ENCODE assay signal across 22 cellular contexts in genomic region chr19:44698492-44699201, GRCh38. TPM values are rescaled to one million over a fixed set of nuclear protein-coding genes. Genes with fewer than 3 reads are reported as not detected.
DNase-seq lines count a peak whose midpoint lies in the region; ATAC-seq, FAIRE-seq and TF ChIP-seq lines count a peak whose summit lies in the region.
"Had no signal": no experiment of that assay in that cellular context is flagged by ENCODE, and none has a peak within 500 bp of the region (broad histone marks: within the 10 kb centered on the region; RNA-seq: fewer than 3 reads in every experiment).

TSS of gene CEACAM16 (plus strand) at chr19:44699151. CDS start at chr19:44701457, 2,306 bp downstream.

- H3K23ac ChIP-seq in mesenchymal stem cell (ENCODE audit: low read length in 2 of 2) = no peak within 1 kb of the TSS

- no peak for FAIRE-seq in HepG2 (lab: Jason Lieb, UNC)
- FAIRE-seq: A204.1, HTR-8/SVneo had no signal

- TF ChIP-seq POLR2A in HepG2 (IDR thresholded peaks at IDR 0.05; ENCODE audit: insufficient read depth in 1 of 2, low read depth in 2 of 2, low read length in 2 of 2) = no peak
- no peak for TF ChIP-seq POLR2A in right lobe of liver (IDR thresholded peaks at IDR 0.05)
- TF ChIP-seq POLR2A in transverse colon (IDR thresholded peaks at IDR 0.05) = no peak

- no peak within 1 kb of the TSS for H2BK120ac ChIP-seq in mesenchymal stem cell (ENCODE audit: low read depth, low read length)

- peak within 1 kb of the TSS; percentile 19 for H3K27ac Mint-ChIP-seq in T-helper 17 cell
- no peak within 1 kb of the TSS for H3K27ac Mint-ChIP-seq in activated CD4-positive, alpha-beta memory T cell treated with anti-CD3 and anti-CD28 coated beads, Interleukin-2, amount 10 ng/mL, durations not matched to agents 7 days and 5 days
- H3K27ac Mint-ChIP-seq in CD4-positive, alpha-beta T cell = no peak within 1 kb of the TSS

- no peak for TF ChIP-seq RAD21 in HepG2 (CRISPR knock-in tag; IDR thresholded peaks at IDR 0.05)

- no peaks in the 10 kb centered on the region for H3K9me3 Mint-ChIP-seq in activated CD4-positive, alpha-beta memory T cell treated with anti-CD3 and anti-CD28 coated beads, Interleukin-2, amount 10 ng/mL, durations not matched to agents 7 days and 5 days
- no peaks in the 10 kb centered on the region for H3K9me3 Mint-ChIP-seq in CD4-positive, alpha-beta T cell
- H3K9me3 Mint-ChIP-seq: CD14-positive monocyte, H9 had no signal

- H3K4me3 Mint-ChIP-seq in T-helper 17 cell = no peak within 1 kb of the TSS
- no peak within 1 kb of the TSS for H3K4me3 Mint-ChIP-seq in activated CD4-positive, alpha-beta memory T cell treated with anti-CD3 and anti-CD28 coated beads, Interleukin-2, amount 10 ng/mL, durations not matched to agents 7 days and 5 days
- no peak within 1 kb of the TSS for H3K4me3 Mint-ChIP-seq in CD4-positive, alpha-beta T cell
- H3K4me3 Mint-ChIP-seq: H9 had no signal

- no peaks in the 10 kb centered on the region for H3K36me3 ChIP-seq in HepG2 (replicated peaks in 1 of 2; ENCODE audit: control insufficient read depth in 1 of 2, insufficient read depth in 2 of 2, low read length in 2 of 2)
- H3K36me3 ChIP-seq in right lobe of liver = no peaks in the 10 kb centered on the region
- no peaks in the 10 kb centered on the region for H3K36me3 ChIP-seq in mesenchymal stem cell (ENCODE audit: control insufficient read depth in 1 of 2, insufficient read depth in 2 of 2, low read depth in 1 of 2, low read length in 2 of 2)
- no peaks in the 10 kb centered on the region for H3K36me3 ChIP-seq in transverse colon
- H3K36me3 ChIP-seq: SJSA1 had no signal

- H2BK5ac ChIP-seq in mesenchymal stem cell (ENCODE audit: low read depth, low read length, poor library complexity, severe bottlenecking) = peak within 1 kb of the TSS; percentile 79

- H2AK5ac ChIP-seq in mesenchymal stem cell (ENCODE audit: low read length, severe bottlenecking) = no peak within 1 kb of the TSS

- no peak for DNase-seq in HepG2 (ENCODE audit: low spot score)
- no peak for DNase-seq in right lobe of liver
- no peak for DNase-seq in T-helper 17 cell
- no peak for DNase-seq in mesenchymal stem cell
- peak; percentile 53 for DNase-seq in transverse colon
- DNase-seq in iPS-NIHi11 (ENCODE audit: low spot score) = no peak
- no peak for DNase-seq in activated CD4-positive, alpha-beta memory T cell treated with anti-CD3 and anti-CD28 coated beads, Interleukin-2, amount 10 ng/mL, durations not matched to agents 7 days and 5 days
- DNase-seq in CD4-positive, alpha-beta T cell = no peak
- DNase-seq: Calu3, DMS79 treated with DMSO at 0.1 percent for 48 hours, H9, NCI-H1417, NCI-H2081, NCI-H510A, NCI-H82, PC-9 had no signal

- H3K79me1 ChIP-seq in mesenchymal stem cell (replicated peaks; ENCODE audit: low read length, poor library complexity, severe bottlenecking) = no peaks in the 10 kb centered on the region

- no peak for TF ChIP-seq EP300 in HepG2 (IDR thresholded peaks at IDR 0.05; ENCODE audit: low read depth in 2 of 2, low read length in 2 of 2)
- no peak for TF ChIP-seq EP300 in HepG2 (CRISPR knock-in tag; IDR thresholded peaks at IDR 0.05; ENCODE audit: borderline replicate concordance)
- no peak for TF ChIP-seq EP300 in transverse colon (IDR thresholded peaks at IDR 0.05; ENCODE audit: low read depth)

- no peaks in the 10 kb centered on the region for H3K79me2 ChIP-seq in HepG2 (ENCODE audit: insufficient read depth, low read length)

- POLR2A ChIA-PET in HepG2 (lab: Yijun Ruan, JAX) = no interaction called here
- POLR2A ChIA-PET in activated CD4-positive, alpha-beta memory T cell treated with anti-CD3 and anti-CD28 coated beads, Interleukin-2, amount 10 ng/mL, durations not matched to agents 7 days and 5 days (lab: Charles Lee) = no interaction called here
- POLR2A ChIA-PET in CD4-positive, alpha-beta T cell (lab: Charles Lee) = no interaction called here

- peaks cover 4% of the 10 kb centered on the region for H3K36me3 Mint-ChIP-seq in T-helper 17 cell (ENCODE audit: low read depth)
- no peaks in the 10 kb centered on the region for H3K36me3 Mint-ChIP-seq in activated CD4-positive, alpha-beta memory T cell treated with anti-CD3 and anti-CD28 coated beads, Interleukin-2, amount 10 ng/mL, durations not matched to agents 7 days and 5 days (ENCODE audit: low read depth)
- H3K36me3 Mint-ChIP-seq in CD4-positive, alpha-beta T cell (ENCODE audit: low read depth) = no peaks in the 10 kb centered on the region

- H4K20me1 ChIP-seq in HepG2 (ENCODE audit: insufficient read depth, low read length) = no peaks in the 10 kb centered on the region

- TF ChIP-seq CTCF in HepG2 (CRISPR knock-in tag; IDR thresholded peaks at IDR 0.05) = no peak
- no peak for TF ChIP-seq CTCF in right lobe of liver (IDR thresholded peaks at IDR 0.05)
- TF ChIP-seq CTCF in transverse colon (IDR thresholded peaks at IDR 0.05) = no peak
- no peak for TF ChIP-seq CTCF in CD4-positive, alpha-beta T cell (IDR thresholded peaks at IDR 0.05)

- WGBS in HepG2 (ENCODE audit: low lambda C conversion rate) = 70% methylated on average over 10 of the region's 13 CpGs
- 67% methylated on average over 8 of the region's 13 CpGs for WGBS in right lobe of liver (ENCODE audit: insufficient coverage, low coverage, low lambda C conversion rate, missing lambda C conversion rate)
- WGBS in mesenchymal stem cell = 81% methylated on average over 12 of the region's 13 CpGs
- 68 to 86% methylated on average over 7 to 12 of the region's 13 CpGs for WGBS in transverse colon (ENCODE audit: low coverage in 1 of 2), 2 donors

- H2AFZ ChIP-seq in HepG2 (ENCODE audit: low read length) (no peak within 1 kb of the TSS), mesenchymal stem cell (ENCODE audit: low read depth, low read length) (no peak within 1 kb of the TSS)
- H2AFZ ChIP-seq: PC-9 had no signal

- H3K27me3 ChIP-seq in HepG2 (ENCODE audit: control insufficient read depth in 1 of 2, insufficient read depth in 2 of 2, low read length in 2 of 2) (no peaks in the 10 kb centered on the region), right lobe of liver (no peaks in the 10 kb centered on the region), mesenchymal stem cell (ENCODE audit: control insufficient read depth in 1 of 2, insufficient read depth in 1 of 2, low read length in 2 of 2) (peaks cover 10 to 34% of the 10 kb centered on the region in 2 experiments), transverse colon (no peaks in the 10 kb centered on the region)
- no peaks in the 10 kb centered on the region for H3K27me3 ChIP-seq in CD4-positive, alpha-beta T cell (ENCODE audit: control insufficient read depth, insufficient read depth, low read length)
- H3K27me3 ChIP-seq: SJSA1 had no signal

- in situ Hi-C loops in HepG2 (cut with HindIII; ENCODE audit: extremely low pct_ligation_motif_present, low pct_unique_long_range_greater_than_20kb) = no loop called here
- in situ Hi-C loops in transverse colon (cut with MboI; ENCODE audit: low pct_ligation_motif_present in 1 of 4, low pct_unique_long_range_greater_than_20kb in 1 of 4, low sequenced_read_pairs in 3 of 4) = no loop called here

- H2BK15ac ChIP-seq in mesenchymal stem cell (ENCODE audit: low read depth, poor library complexity, severe bottlenecking) = no peak within 1 kb of the TSS

- H3K27ac ChIP-seq in HepG2 (ENCODE audit: extremely low read length, insufficient read depth, low read length) (no peak within 1 kb of the TSS), right lobe of liver (no peak within 1 kb of the TSS), mesenchymal stem cell (ENCODE audit: low read length, poor library complexity, severe bottlenecking) (no peak within 1 kb of the TSS), transverse colon (peak within 1 kb of the TSS in 3 of 4 donors; percentile 15 to 91 (median 86))
- no peak within 1 kb of the TSS for H3K27ac ChIP-seq in CD4-positive, alpha-beta T cell (ENCODE audit: low read depth, low read length)
- H3K27ac ChIP-seq: HL-60, PC-9, SJSA1 had no signal

- no peak within 1 kb of the TSS for H3K14ac ChIP-seq in mesenchymal stem cell (ENCODE audit: low read length in 2 of 2)

- no peak within 1 kb of the TSS for H2BK12ac ChIP-seq in mesenchymal stem cell (ENCODE audit: low read length in 2 of 2)

- H3K4me2 ChIP-seq in HepG2 (ENCODE audit: low read depth, low read length) (no peak within 1 kb of the TSS), mesenchymal stem cell (ENCODE audit: low read length, poor library complexity, severe bottlenecking) (no peak within 1 kb of the TSS)
- H3K4me2 ChIP-seq: PC-9 had no signal

- H3K4me1 ChIP-seq in HepG2 (ENCODE audit: insufficient read depth, low read length) = peaks cover 83% of the 10 kb centered on the region
- H3K4me1 ChIP-seq in right lobe of liver = peaks cover 0 to 37% (median 17%) of the 10 kb centered on the region in 4 donors
- peaks cover 4% of the 10 kb centered on the region for H3K4me1 ChIP-seq in mesenchymal stem cell (ENCODE audit: control insufficient read depth, insufficient read depth, low read depth, low read length)
- peaks cover 0 to 33% (median 22%) of the 10 kb centered on the region in 4 donors for H3K4me1 ChIP-seq in transverse colon
- H3K4me1 ChIP-seq: SJSA1 had no signal

- ATAC-seq in HepG2 (no peak), right lobe of liver (no peak), T-helper 17 cell (no peak)
- no peak for ATAC-seq in CD4-positive, alpha-beta T cell (ENCODE audit: poor library complexity)

- H4K8ac ChIP-seq in mesenchymal stem cell (ENCODE audit: low read length) = no peak within 1 kb of the TSS

- no peak within 1 kb of the TSS for H4K91ac ChIP-seq in mesenchymal stem cell (ENCODE audit: low read length)

- peaks cover 8% of the 10 kb centered on the region for H3K4me1 Mint-ChIP-seq in T-helper 17 cell
- peaks cover 6% of the 10 kb centered on the region for H3K4me1 Mint-ChIP-seq in activated CD4-positive, alpha-beta memory T cell treated with anti-CD3 and anti-CD28 coated beads, Interleukin-2, amount 10 ng/mL, durations not matched to agents 7 days and 5 days
- peaks cover 5% of the 10 kb centered on the region for H3K4me1 Mint-ChIP-seq in CD4-positive, alpha-beta T cell (ENCODE audit: low read depth)

- no peak within 1 kb of the TSS for H3K4ac ChIP-seq in mesenchymal stem cell (ENCODE audit: low read depth in 1 of 2, low read length in 2 of 2)

- CTCF ChIA-PET in HepG2 (lab: Yijun Ruan, JAX; ENCODE audit: low intra/inter-chr PET ratio, low total read pairs) = no interaction called here
- CTCF ChIA-PET in activated CD4-positive, alpha-beta memory T cell treated with anti-CD3 and anti-CD28 coated beads, Interleukin-2, amount 10 ng/mL, durations not matched to agents 7 days and 5 days (lab: Charles Lee) = no interaction called here
- CTCF ChIA-PET in CD4-positive, alpha-beta T cell (lab: Charles Lee) = no interaction called here

- no TSS peak for BruUV-seq in HepG2 (replicated peaks; lab: Mats Ljungman, UMichigan)

- H3K27me3 Mint-ChIP-seq in T-helper 17 cell = peaks cover 12% of the 10 kb centered on the region
- peaks cover 5% of the 10 kb centered on the region for H3K27me3 Mint-ChIP-seq in activated CD4-positive, alpha-beta memory T cell treated with anti-CD3 and anti-CD28 coated beads, Interleukin-2, amount 10 ng/mL, durations not matched to agents 7 days and 5 days
- H3K27me3 Mint-ChIP-seq in CD4-positive, alpha-beta T cell = peaks cover 5% of the 10 kb centered on the region

- intact Hi-C loops in HepG2 (cut with micrococcal nuclease; ENCODE audit: unreplicated experiment) (no loop called here), right lobe of liver (cut with DNase I) (no loop called here), transverse colon (cut with DNase I; ENCODE audit: low total_unique reads) (no loop called here)
- intact Hi-C loops in CD4-positive, alpha-beta T cell (cut with DNase I, micrococcal nuclease) = no loop called here

- H3K9ac ChIP-seq in HepG2 (ENCODE audit: insufficient read depth, low read depth, low read length) = no peak within 1 kb of the TSS
- no peak within 1 kb of the TSS for H3K9ac ChIP-seq in mesenchymal stem cell (ENCODE audit: low read length)

- no peak within 1 kb of the TSS for H3K4me3 ChIP-seq in HepG2 (replicated peaks in 1 of 3; ENCODE audit: insufficient read depth in 1 of 3, low read depth in 2 of 3, low read length in 3 of 3)
- no peak within 1 kb of the TSS for H3K4me3 ChIP-seq in right lobe of liver
- no peak within 1 kb of the TSS for H3K4me3 ChIP-seq in mesenchymal stem cell (ENCODE audit: insufficient read depth in 1 of 2, low read depth in 1 of 2, low read length in 2 of 2)
- H3K4me3 ChIP-seq in transverse colon = no peak within 1 kb of the TSS
- H3K4me3 ChIP-seq: PC-9, SJSA1 had no signal

- no peaks in the 10 kb centered on the region for H3K9me3 ChIP-seq in HepG2 (ENCODE audit: low read length)
- H3K9me3 ChIP-seq in right lobe of liver = no peaks in the 10 kb centered on the region
- no peaks in the 10 kb centered on the region for H3K9me3 ChIP-seq in T-helper 17 cell (ENCODE audit: control insufficient read depth, low read length, poor library complexity, severe bottlenecking)
- no peaks in the 10 kb centered on the region for H3K9me3 ChIP-seq in mesenchymal stem cell (ENCODE audit: control insufficient read depth, low read length)
- H3K9me3 ChIP-seq in transverse colon = no peaks in the 10 kb centered on the region
- no peaks in the 10 kb centered on the region for H3K9me3 ChIP-seq in CD4-positive, alpha-beta T cell (ENCODE audit: control insufficient read depth, low read length)
- H3K9me3 ChIP-seq: SJSA1 had no signal

- H3K18ac ChIP-seq in mesenchymal stem cell (ENCODE audit: low read depth in 1 of 2, low read length in 2 of 2) = no peak within 1 kb of the TSS

RNA-seq across cellular contexts. Expression of gene CEACAM16, which starts in this region (rescaled TPM):
- total RNA-seq in HepG2 (2016; rRNA removed; fragmentation: Illumina TruSeq; extraction: Trizol) (not detected in 2 replicates), right lobe of liver (not detected), T-helper 17 cell (not detected), transverse colon (not detected)
- total RNA-seq in HepG2 (2016; cell fraction: cytosol; rRNA removed; fragmentation: Illumina TruSeq; extraction: Trizol; ENCODE audit: low read depth) = not detected in 2 replicates
- total RNA-seq in HepG2 (2016; cell fraction: insoluble cytoplasmic fraction; rRNA removed; fragmentation: Illumina TruSeq; extraction: Trizol) = not detected in 2 replicates
- not detected in 2 replicates for total RNA-seq in HepG2 (2016; cell fraction: membrane; rRNA removed; fragmentation: Illumina TruSeq; extraction: Trizol)
- total RNA-seq in HepG2 (2016; cell fraction: nucleus; rRNA removed; fragmentation: Illumina TruSeq; extraction: Trizol) = not detected in 2 replicates
- polyA plus RNA-seq in HepG2 (2011; rRNA removed) = not detected in 2 replicates
- not detected in 2 replicates for polyA plus RNA-seq in HepG2 (2011; cell fraction: cytosol; rRNA removed)
- polyA plus RNA-seq in HepG2 (2011; cell fraction: nucleus; rRNA removed) = not detected in 2 replicates
- not detected in 2 replicates for polyA plus RNA-seq in HepG2 (2012)
- polyA plus RNA-seq in HepG2 (2016; cell fraction: cytosol; fragmentation: Illumina TruSeq; extraction: Trizol; ENCODE audit: low read depth) = not detected in 2 replicates
- polyA plus RNA-seq in HepG2 (2016; cell fraction: insoluble cytoplasmic fraction; fragmentation: Illumina TruSeq; extraction: Trizol; ENCODE audit: low read depth) = not detected in 2 replicates
- not detected in 2 replicates for polyA plus RNA-seq in HepG2 (2016; cell fraction: membrane; fragmentation: Illumina TruSeq; extraction: Trizol; ENCODE audit: low read depth)
- not detected in 2 replicates for polyA plus RNA-seq in HepG2 (2016; cell fraction: nucleus; fragmentation: Illumina TruSeq; extraction: Trizol; ENCODE audit: insufficient read depth, low read depth)
- polyA minus RNA-seq in HepG2 (2011; rRNA and poly(A)+ RNA removed; ENCODE audit: low replicate concordance) = not detected in 2 replicates
- not detected in 2 replicates for polyA minus RNA-seq in HepG2 (2011; cell fraction: cytosol; rRNA and poly(A)+ RNA removed)
- polyA minus RNA-seq in HepG2 (2011; cell fraction: nucleus; rRNA and poly(A)+ RNA removed) = not detected in 2 replicates
- polyA plus RNA-seq in mesenchymal stem cell (2013, experiment 1 of 2) = not detected
- polyA plus RNA-seq in mesenchymal stem cell (2013, experiment 2 of 2) = not detected
- total RNA-seq in activated CD4-positive, alpha-beta memory T cell treated with anti-CD3 and anti-CD28 coated beads, Interleukin-2, amount 10 ng/mL, durations not matched to agents 7 days and 5 days = not detected
- not detected for total RNA-seq in CD4-positive, alpha-beta T cell
- total RNA-seq: G401, H9, PC-9, SJSA1 had no signal
- polyA plus RNA-seq: CD14-positive monocyte had no signal

Comparison
In these comparisons a context has a peak if more than half of its experiments do, and no peak if none do; other contexts are left out.
1. Peak in DNase-seq and H3K27ac ChIP-seq in transverse colon; RNA of the gene not detected or under 1 TPM.